Comparison of ENCODE assay signal across 1 cellular context in the genomic region with DNA sequence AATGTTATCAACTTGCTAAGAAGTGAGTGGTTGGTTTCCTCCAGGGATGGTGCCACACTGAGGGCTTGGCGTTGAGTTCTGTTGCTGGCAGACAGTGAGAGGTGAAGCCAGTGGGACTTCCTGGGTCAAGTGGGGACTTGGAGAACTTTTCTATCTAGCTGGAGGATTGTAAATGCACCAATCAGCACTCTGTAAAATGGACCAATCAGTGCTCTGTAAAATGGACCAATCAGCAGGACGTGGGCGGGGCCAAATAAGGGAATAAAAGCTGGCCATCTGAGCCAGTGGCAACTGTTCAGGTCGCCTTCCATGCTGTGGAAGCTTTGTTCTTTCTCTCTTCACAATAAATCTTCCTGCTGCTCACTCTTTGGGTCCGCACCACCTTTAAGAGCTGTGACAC. TPM values are rescaled to one million over a fixed set of nuclear protein-coding genes. Genes with fewer than 3 reads are reported as not detected.
"Had no signal": no experiment of that assay in that cellular context is flagged by ENCODE, and none has a peak within 500 bp of the region (broad histone marks: within the 10 kb centered on the region; RNA-seq: fewer than 3 reads in every experiment).

No MANE protein-coding gene starts in this region.

RNA-seq across cellular contexts. Expression of a gene that starts 51.6 kb away (rescaled TPM):
- total RNA-seq: activated B cell treated with CpG ODN at 0.5 μM for 24 hours had no signal
